ENCODE assay signal across 8 cellular contexts in the genomic region with DNA sequence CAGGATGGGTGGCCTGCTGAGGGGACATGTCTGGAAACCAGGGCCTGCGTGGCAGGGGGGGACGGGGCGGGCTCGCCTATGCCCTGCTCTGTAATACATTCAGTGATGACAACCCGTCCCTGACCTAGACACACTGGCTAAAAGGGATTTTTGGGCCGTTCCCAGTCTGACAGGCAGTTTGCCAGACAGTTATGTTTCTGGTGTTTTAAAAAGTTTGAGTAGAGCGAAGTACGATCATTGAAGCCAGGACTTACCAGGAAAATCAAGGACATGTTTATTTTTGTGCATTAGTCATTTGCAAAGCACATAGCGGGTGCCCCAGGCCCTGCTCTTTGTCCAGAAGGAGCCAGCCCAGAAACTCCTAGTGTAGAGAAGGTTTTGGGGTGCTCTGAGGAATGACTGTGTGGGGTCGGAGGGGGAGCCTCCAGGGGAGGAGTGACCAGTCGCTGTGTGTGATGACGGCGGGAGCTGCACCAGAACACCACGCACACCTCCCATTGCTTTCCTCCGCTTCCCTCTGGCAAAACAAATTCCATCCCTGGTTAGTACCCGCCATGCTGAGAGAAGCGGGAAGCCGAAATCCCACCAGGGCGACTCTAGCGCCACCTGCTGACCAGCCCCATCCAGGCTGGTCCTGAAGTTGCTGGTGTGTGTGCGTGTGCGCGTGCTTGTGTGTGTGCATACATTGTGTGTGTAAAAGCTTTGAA. TPM values are rescaled to one million over a fixed set of nuclear protein-coding genes. Genes with fewer than 3 reads are reported as not detected.
DNase-seq lines count a peak whose midpoint lies in the region; ATAC-seq and TF ChIP-seq lines count a peak whose summit lies in the region.

No MANE protein-coding gene starts in this region.

- peak overlapping the region; percentile 88 for H2AFZ ChIP-seq in osteoblast (ENCODE audit: low read length)

- CTCF ChIA-PET in Caco-2 (lab: Charles Lee), result no interaction called here

- H4K20me1 ChIP-seq in osteoblast (ENCODE audit: insufficient read depth, low read length), result peaks cover 2% of the 10 kb centered on the region

- peaks cover 10% of the 10 kb centered on the region for H3K36me3 ChIP-seq in Caco-2 (ENCODE audit: control insufficient read depth, insufficient read depth, low read length)
- H3K36me3 ChIP-seq in osteoblast (ENCODE audit: insufficient read depth, low read length), result peaks cover 5% of the 10 kb centered on the region
- H3K36me3 ChIP-seq in upper lobe of left lung, result no peaks in the 10 kb centered on the region

- no TSS peak for BruUV-seq in Caco-2 (replicated peaks; lab: Mats Ljungman, UMichigan)

- H3K79me2 ChIP-seq in osteoblast (ENCODE audit: insufficient read depth, low read length), result no peaks in the 10 kb centered on the region

- peaks cover 98% of the 10 kb centered on the region for H3K36me3 Mint-ChIP-seq in Caco-2 (ENCODE audit: insufficient read depth, unreplicated experiment)

- peak overlapping the region; percentile 11 for H3K4me3 Mint-ChIP-seq in Caco-2 (ENCODE audit: unreplicated experiment)

- TF ChIP-seq CTCF in Caco-2 (IDR thresholded peaks at IDR 0.05; ENCODE audit: insufficient read depth in 1 of 2, low read depth in 1 of 2, low read length in 1 of 2, severe bottlenecking in 1 of 2, unreplicated experiment in 1 of 2), result peak; percentile 64
- TF ChIP-seq CTCF in osteoblast (IDR thresholded peaks at IDR 0.05; ENCODE audit: extremely low read depth, low read depth, low read length), result peak; percentile 97
- TF ChIP-seq CTCF in upper lobe of left lung (IDR thresholded peaks at IDR 0.05), result peak; percentile 75 to 90 (median 82)

- H3K27me3 Mint-ChIP-seq in Caco-2 (ENCODE audit: insufficient read depth, unreplicated experiment), result no peaks in the 10 kb centered on the region

- intact Hi-C loops in Caco-2 (cut with micrococcal nuclease; ENCODE audit: unreplicated experiment), result loop anchor here (5.0 kb wide), 1 partner anchor 111 kb away; no protein-coding TSS in a partner anchor

- ATAC-seq in upper lobe of left lung (ENCODE audit: low FRiP score in 2 of 2) (peak; percentile 63 to 77), HG02840 (IDR thresholded peaks at IDR 0.05; ENCODE audit: low FRiP score, unreplicated experiment) (no peak)

- no peak overlapping the region for H3K27ac Mint-ChIP-seq in Caco-2 (ENCODE audit: unreplicated experiment)

- TF ChIP-seq POLR2A in upper lobe of left lung (IDR thresholded peaks at IDR 0.05), result no peak

- peak overlapping the region; percentile 81 for H3K4me2 ChIP-seq in osteoblast (ENCODE audit: insufficient read depth, low read length)

- H3K27me3 ChIP-seq in Caco-2 (replicated peaks; ENCODE audit: control insufficient read depth, insufficient read depth, low read length) (no peaks in the 10 kb centered on the region), osteoblast (ENCODE audit: insufficient read depth, low read length) (no peaks in the 10 kb centered on the region), upper lobe of left lung (no peaks in the 10 kb centered on the region)

- DNase-seq in Caco-2, result peak; percentile 47 to 74
- peak; percentile 50 for DNase-seq in Jurkat, Clone E6-1 (ENCODE audit: low read depth, low spot score)
- peak; percentile 44 for DNase-seq in activated naive CD4-positive, alpha-beta T cell treated with anti-CD3 and anti-CD28 coated beads, Interleukin-2, amount 50 U/mL, for 16 hours
- DNase-seq in globus pallidus (ENCODE audit: low spot score), result peak; percentile 67
- peak; percentile 98 for DNase-seq in osteoblast (ENCODE audit: insufficient read length, low spot score, missing footprints)
- DNase-seq in upper lobe of left lung, result peak; percentile 58 to 79

- H3K9me3 ChIP-seq in Caco-2 (no peaks in the 10 kb centered on the region), osteoblast (ENCODE audit: low read depth, low read length) (no peaks in the 10 kb centered on the region), upper lobe of left lung (no peaks in the 10 kb centered on the region)

- H3K9me3 Mint-ChIP-seq in Caco-2 (ENCODE audit: unreplicated experiment), result peaks cover 9% of the 10 kb centered on the region

- H3K4me3 ChIP-seq in Caco-2 (ENCODE audit: low read depth, low read length) (no peak overlapping the region), osteoblast (ENCODE audit: insufficient read depth, low read length) (peak overlapping the region; percentile 60), upper lobe of left lung (no peak overlapping the region)
- no peak overlapping the region for H3K4me3 ChIP-seq in Jurkat, Clone E6-1 (ENCODE audit: low read length)

- no peaks in the 10 kb centered on the region for H3K4me1 Mint-ChIP-seq in Caco-2 (ENCODE audit: low read depth, unreplicated experiment)

- TF ChIP-seq EP300 in upper lobe of left lung (IDR thresholded peaks at IDR 0.05), result no peak

- peaks cover 4% of the 10 kb centered on the region; the same call in 1 of the 2 replicates for H3K4me1 ChIP-seq in Caco-2
- peaks cover 49% of the 10 kb centered on the region for H3K4me1 ChIP-seq in osteoblast (ENCODE audit: insufficient read depth, low read length)
- peaks cover 21 to 39% (median 28%) of the 10 kb centered on the region in 4 donors for H3K4me1 ChIP-seq in upper lobe of left lung

- H3K27ac ChIP-seq in osteoblast (ENCODE audit: low read depth, low read length) (peak overlapping the region; percentile 80), upper lobe of left lung (peak overlapping the region; percentile 68 to 88 (median 80))

- POLR2A ChIA-PET in Caco-2 (lab: Charles Lee), result no interaction called here

- 21 to 40% methylated on average over 18 to 23 of the region's 23 CpGs for WGBS in upper lobe of left lung, 2 donors

TF ChIP-seq in PFSK-1, 5 proteins besides CTCF, POLR2A, EP300 and RAD21:
- TF ChIP-seq TAF1 (IDR thresholded peaks at IDR 0.05; ENCODE audit: borderline replicate concordance, insufficient read depth, low read length) (no peak), FOXP2 (optimal IDR thresholded peaks at IDR 0.05; ENCODE audit: borderline replicate concordance, extremely low read depth, extremely low read length, insufficient read depth) (peak; percentile 45)
- TF ChIP-seq, protein P1, sequence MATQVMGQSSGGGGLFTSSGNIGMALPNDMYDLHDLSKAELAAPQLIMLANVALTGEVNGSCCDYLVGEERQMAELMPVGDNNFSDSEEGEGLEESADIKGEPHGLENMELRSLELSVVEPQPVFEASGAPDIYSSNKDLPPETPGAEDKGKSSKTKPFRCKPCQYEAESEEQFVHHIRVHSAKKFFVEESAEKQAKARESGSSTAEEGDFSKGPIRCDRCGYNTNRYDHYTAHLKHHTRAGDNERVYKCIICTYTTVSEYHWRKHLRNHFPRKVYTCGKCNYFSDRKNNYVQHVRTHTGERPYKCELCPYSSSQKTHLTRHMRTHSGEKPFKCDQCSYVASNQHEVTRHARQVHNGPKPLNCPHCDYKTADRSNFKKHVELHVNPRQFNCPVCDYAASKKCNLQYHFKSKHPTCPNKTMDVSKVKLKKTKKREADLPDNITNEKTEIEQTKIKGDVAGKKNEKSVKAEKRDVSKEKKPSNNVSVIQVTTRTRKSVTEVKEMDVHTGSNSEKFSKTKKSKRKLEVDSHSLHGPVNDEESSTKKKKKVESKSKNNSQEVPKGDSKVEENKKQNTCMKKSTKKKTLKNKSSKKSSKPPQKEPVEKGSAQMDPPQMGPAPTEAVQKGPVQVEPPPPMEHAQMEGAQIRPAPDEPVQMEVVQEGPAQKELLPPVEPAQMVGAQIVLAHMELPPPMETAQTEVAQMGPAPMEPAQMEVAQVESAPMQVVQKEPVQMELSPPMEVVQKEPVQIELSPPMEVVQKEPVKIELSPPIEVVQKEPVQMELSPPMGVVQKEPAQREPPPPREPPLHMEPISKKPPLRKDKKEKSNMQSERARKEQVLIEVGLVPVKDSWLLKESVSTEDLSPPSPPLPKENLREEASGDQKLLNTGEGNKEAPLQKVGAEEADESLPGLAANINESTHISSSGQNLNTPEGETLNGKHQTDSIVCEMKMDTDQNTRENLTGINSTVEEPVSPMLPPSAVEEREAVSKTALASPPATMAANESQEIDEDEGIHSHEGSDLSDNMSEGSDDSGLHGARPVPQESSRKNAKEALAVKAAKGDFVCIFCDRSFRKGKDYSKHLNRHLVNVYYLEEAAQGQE (IDR thresholded peaks at IDR 0.05; ENCODE audit: insufficient read depth in 1 of 2, low read depth in 2 of 2, low read length in 2 of 2), result no peak

RNA-seq across cellular contexts. Expression of gene FBLN1, which starts 50.8 kb away (rescaled TPM):
- total RNA-seq in Caco-2 (2022) (510 and 519 TPM in 2 replicates), osteoblast (88.3 and 122 TPM in 2 replicates), upper lobe of left lung (100 to 1,000 TPM in 4 of 6 donors, 10 to 100 TPM in 2; 63.9 to 523 (median 207) TPM)
- polyA plus RNA-seq in Jurkat, Clone E6-1 (2012; ENCODE audit: insufficient read depth, insufficient read length), result 26.2 TPM
- 366 TPM for polyA plus RNA-seq in PFSK-1 (2012; ENCODE audit: insufficient read length, low read depth)

Comparison
In these comparisons a context has a peak if more than half of its experiments do, and no peak if none do; other contexts are left out.
1. DNase-seq: peak in every context shown above with its lines; median percentile 98 in osteoblast; 68 in upper lobe of left lung; 67 in globus pallidus; 60 in Caco-2; 50 in Jurkat, Clone E6-1; 44 in activated naive CD4-positive, alpha-beta T cell treated with anti-CD3 and anti-CD28 coated beads, Interleukin-2, amount 50 U/mL, for 16 hours.